9 cellular contexts compared by ENCODE assay signal in genomic region chr7:16657656-16658279, GRCh38.
DNase-seq lines count a peak whose midpoint lies in the region; ATAC-seq and TF ChIP-seq lines count a peak whose summit lies in the region.
"Had no signal": no experiment of that assay in that cellular context is flagged by ENCODE, and none has a peak within 500 bp of the region (broad histone marks: within the 10 kb centered on the region; RNA-seq: fewer than 3 reads in every experiment).

No MANE protein-coding gene starts in this region.

- ATAC-seq in GM19035 (IDR thresholded peaks at IDR 0.05; ENCODE audit: unreplicated experiment) (no peak), GM18870 (IDR thresholded peaks at IDR 0.05; ENCODE audit: unreplicated experiment) (no peak)

- H3K27ac ChIP-seq in RWPE1, result no peak overlapping the region
- H3K27ac ChIP-seq: SK-N-MC had no signal

- no peak for TF ChIP-seq CTCF in RWPE1 (conservative IDR thresholded peaks at IDR 0.05; ENCODE audit: low read depth)

- CTCF ChIA-PET in RWPE1 (lab: Yijun Ruan, JAX), result interaction anchor here (0.6 kb wide), 2 partner anchors 609 to 942 kb away, joined by 3 read pairs; no protein-coding TSS in a partner anchor

- H3K4me3 ChIP-seq in skeletal muscle cell (ENCODE audit: low read depth, low read length), result no peak overlapping the region
- H3K4me3 ChIP-seq: SK-N-MC had no signal

- POLR2A ChIA-PET in RWPE1 (lab: Yijun Ruan, JAX; ENCODE audit: low non-redundant PET), result no interaction called here

- DNase-seq in HCEC 1CT (peak; percentile 96), RWPE1 (ENCODE audit: low spot score) (peak; percentile 53), glomerular visceral epithelial cell (ENCODE audit: extremely low spot score) (peak; percentile 67), skeletal muscle cell (ENCODE audit: low read depth) (peak; percentile 59), NCI-H1092 (lab: John Stamatoyannopoulos, UW) (no peak)
- DNase-seq: naive B cell had no signal
